Comparison of ENCODE assay signal across 9 cellular contexts in the genomic region with DNA sequence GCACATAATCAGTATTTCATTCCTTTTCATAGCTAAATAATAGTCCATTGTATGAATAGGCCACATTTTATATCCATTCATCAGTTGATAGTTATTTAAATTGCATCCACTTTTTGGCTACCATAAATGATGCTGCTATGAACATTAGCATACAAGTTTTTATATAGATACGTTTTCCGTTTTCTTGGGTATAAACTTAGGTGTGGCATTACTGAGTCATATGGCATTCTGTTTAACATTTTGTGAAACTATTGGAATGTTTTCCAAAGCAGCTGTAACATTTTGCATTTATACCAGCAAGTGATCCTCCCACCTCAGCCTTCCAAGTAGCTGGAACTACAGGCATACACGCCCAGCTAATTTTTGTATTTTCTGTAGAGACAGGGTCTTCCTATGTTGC. TPM values are rescaled to one million over a fixed set of nuclear protein-coding genes. Genes with fewer than 3 reads are reported as not detected.
"Had no signal": no experiment of that assay in that cellular context is flagged by ENCODE, and none has a peak within 500 bp of the region (broad histone marks: within the 10 kb centered on the region; RNA-seq: fewer than 3 reads in every experiment).

No MANE protein-coding gene starts in this region.

- ATAC-seq: HepG2, K562 had no signal

- H3K27ac ChIP-seq: HL-60 had no signal

- FAIRE-seq: HepG2, HTR-8/SVneo, K562 had no signal

- H3K4me3 ChIP-seq: K562 had no signal

- DNase-seq: IMR-90, KBM-7, KG1 had no signal

RNA-seq across cellular contexts. Expression of gene CLDN2, which starts 26.2 kb away (rescaled TPM):
- total RNA-seq: IMR-90, K562 had no signal
- polyA plus RNA-seq: IgD-negative memory B cell, K562 had no signal

RNA-seq across cellular contexts. Expression of gene RIPPLY1, which starts 43.3 kb away (rescaled TPM):
- total RNA-seq: HT1080, IMR-90, K562 had no signal
- polyA plus RNA-seq: IgD-negative memory B cell, IMR-90, K562 had no signal
